In the genomic region with DNA sequence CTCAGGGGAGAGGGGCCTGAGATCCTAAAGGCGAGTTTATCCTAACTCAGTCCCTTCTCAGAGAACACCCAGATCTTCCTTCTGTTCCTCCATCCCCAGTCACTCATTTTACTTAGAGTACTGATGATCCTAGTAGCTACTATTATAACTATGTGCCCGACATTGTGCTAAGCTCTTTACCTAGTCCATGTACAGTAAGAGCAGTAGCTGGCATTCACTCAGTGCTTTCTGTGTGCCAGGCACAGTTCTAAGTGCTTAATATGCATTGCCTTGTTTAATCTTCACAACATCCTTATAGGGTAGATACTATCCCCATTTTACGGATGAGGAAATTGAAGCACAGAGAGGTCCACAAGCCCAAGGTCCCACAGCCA, we compare ENCODE assay signal across 35 cellular contexts. TPM values are rescaled to one million over a fixed set of nuclear protein-coding genes. Genes with fewer than 3 reads are reported as not detected.
"Had no signal": no experiment of that assay in that cellular context is flagged by ENCODE, and none has a peak within 500 bp of the region (broad histone marks: within the 10 kb centered on the region; RNA-seq: fewer than 3 reads in every experiment).

No MANE protein-coding gene starts in this region.

- H3K27ac ChIP-seq: body of pancreas, cardiac muscle cell, colonic mucosa, dorsolateral prefrontal cortex, gastrocnemius medialis, heart left ventricle, left ventricle myocardium inferior, pancreas, prostate gland, upper lobe of left lung, vagina had no signal

- H3K4me3 ChIP-seq: body of pancreas, colonic mucosa, gastrocnemius medialis, mucosa of descending colon, prostate gland had no signal

- ATAC-seq: body of pancreas; gastrocnemius medialis; heart left ventricle; mucosa of descending colon; pancreas; sciatic nerve; stimulated activated memory B cell treated with anti-CD40 and anti-IgM and Interleukin-4, amounts not matched to agents 10 μg/mL and 1 μg/mL and 100 μg/mL, for 72 hours; stimulated activated naive CD8-positive, alpha-beta T cell treated with anti-CD3 and anti-CD28 coated beads, Interleukin-15, amount 100 ng/mL, for 72 hours; T-cell had no signal

- H3K9me3 ChIP-seq: body of pancreas, colonic mucosa, gastrocnemius medialis, left ventricle myocardium inferior, mucosa of descending colon, pancreas, prostate gland, vagina had no signal

- DNase-seq: activated CD4-positive, alpha-beta T cell treated with anti-CD3 and anti-CD28 coated beads for 4 hours; activated CD4-positive, alpha-beta T cell treated with anti-CD3 and anti-CD28 coated beads, Interleukin-2, amount 50 U/mL, for 4 hours; activated effector memory CD4-positive, alpha-beta T cell treated with Interleukin-2 at 50 U/mL for 16 hours; activated naive CD4-positive, alpha-beta T cell treated with Interleukin-2 at 50 U/mL for 16 hours; activated T-cell treated with anti-CD3 and anti-CD28 coated beads for 4 hours; anterior cingulate cortex; body of pancreas; cerebellar nuclear complex; colonic mucosa; dorsolateral prefrontal cortex; effector memory CD4-positive, alpha-beta T cell; erythroblast; gastrocnemius medialis; heart left ventricle; islet precursor cell; left ventricle myocardium inferior; mucosa of descending colon; nucleus accumbens; retina; small intestine; stimulated activated CD4-positive, alpha-beta T cell treated with anti-CD3 and anti-CD28 coated beads, Interleukin-4, amount 100 ng/mL, for 4 hours; stimulated activated CD8-positive, alpha-beta memory T cell treated with anti-CD3 and anti-CD28 coated beads, Interleukin-4, amount 100 ng/mL, for 48 hours; stimulated activated naive CD8-positive, alpha-beta T cell treated with anti-CD3 and anti-CD28 coated beads, Interleukin-15, amount 100 ng/mL, for 72 hours; substantia nigra; T-cell had no signal

- H3K27ac Mint-ChIP-seq: activated naive CD8-positive, alpha-beta T cell; nephron; stimulated activated memory B cell treated with anti-CD40 and anti-IgM and Interleukin-4, amounts not matched to agents 10 μg/mL and 1 μg/mL and 100 μg/mL, for 72 hours; stimulated activated naive CD8-positive, alpha-beta T cell treated with anti-CD3 and anti-CD28 coated beads, Interleukin-15, amount 100 ng/mL, for 72 hours; T-cell had no signal

- H3K4me1 ChIP-seq: colonic mucosa, gastrocnemius medialis, left ventricle myocardium inferior, pancreas, prostate gland, vagina had no signal

- H3K36me3 ChIP-seq: cardiac muscle cell, colonic mucosa, gastrocnemius medialis, heart left ventricle, left ventricle myocardium inferior, pancreas, prostate gland, upper lobe of left lung, vagina had no signal

- H3K36me3 Mint-ChIP-seq: activated naive CD8-positive, alpha-beta T cell; stimulated activated memory B cell treated with anti-CD40 and anti-IgM and Interleukin-4, amounts not matched to agents 10 μg/mL and 1 μg/mL and 100 μg/mL, for 72 hours; T-cell had no signal

- H3K4me1 Mint-ChIP-seq: stimulated activated memory B cell treated with anti-CD40 and anti-IgM and Interleukin-4, amounts not matched to agents 10 μg/mL and 1 μg/mL and 100 μg/mL, for 72 hours had no signal

- H3K27me3 ChIP-seq: body of pancreas, colonic mucosa, vagina had no signal

- H3K9me3 Mint-ChIP-seq: stimulated activated memory B cell treated with anti-CD40 and anti-IgM and Interleukin-4, amounts not matched to agents 10 μg/mL and 1 μg/mL and 100 μg/mL, for 72 hours; stimulated activated naive CD8-positive, alpha-beta T cell treated with anti-CD3 and anti-CD28 coated beads, Interleukin-15, amount 100 ng/mL, for 72 hours; T-cell had no signal

RNA-seq across cellular contexts. Expression of a gene that starts 58.3 kb away (rescaled TPM):
- total RNA-seq: gastrocnemius medialis, left ventricle myocardium inferior, lung microvascular endothelial cell had no signal
